ENCODE assay signal across 21 cellular contexts in genomic region chr5:106508894-106509293, GRCh38.
A peak's percentile ranks its signal among the peaks of the same experiment; 100 is the strongest.
DNase-seq lines count a peak whose midpoint lies in the region; ATAC-seq and TF ChIP-seq lines count a peak whose summit lies in the region.
"Had no signal": no experiment of that assay in that cellular context is flagged by ENCODE, and none has a peak within 500 bp of the region (broad histone marks: within the 10 kb centered on the region; RNA-seq: fewer than 3 reads in every experiment).

No MANE protein-coding gene starts in this region.

- no peaks in the 10 kb centered on the region for H3K27me3 Mint-ChIP-seq in stimulated activated naive CD8-positive, alpha-beta T cell treated with anti-CD3 and anti-CD28 coated beads, Interleukin-15, amount 100 ng/mL, for 72 hours
- H3K27me3 Mint-ChIP-seq: CD4-positive, alpha-beta T cell; CD8-positive, alpha-beta memory T cell had no signal

- DNase-seq in Right ventricle myocardium inferior (ENCODE audit: missing footprints) (no peak), right atrium auricular region (ENCODE audit: low spot score) (no peak), heart left ventricle (peak in 2 of 5 donors; percentile 24), left ventricle myocardium superior (no peak), NCI-H1105 (lab: John Stamatoyannopoulos, UW) (no peak)
- no peak for DNase-seq in stimulated activated naive CD8-positive, alpha-beta T cell treated with anti-CD3 and anti-CD28 coated beads, Interleukin-15, amount 100 ng/mL, for 72 hours
- DNase-seq: 8988T; ACHN; AML-193; BE2C; CD4-positive, alpha-beta T cell; CD8-positive, alpha-beta memory T cell; DMS53; DMS79 treated with DMSO at 0.1 percent for 48 hours; GF-D8; GOT3; HFFc6 had no signal

- no peak overlapping the region for H3K4me3 Mint-ChIP-seq in stimulated activated naive CD8-positive, alpha-beta T cell treated with anti-CD3 and anti-CD28 coated beads, Interleukin-15, amount 100 ng/mL, for 72 hours
- H3K4me3 Mint-ChIP-seq: CD14-positive monocyte; CD4-positive, alpha-beta T cell; CD8-positive, alpha-beta memory T cell; HFFc6 had no signal

- no peak overlapping the region for H3K4me3 ChIP-seq in right atrium auricular region
- H3K4me3 ChIP-seq in heart left ventricle, result no peak overlapping the region
- H3K4me3 ChIP-seq: A549; BLaER1 treated with 17β-estradiol and CSF1 and Interleukin-3, amounts not matched to agents 10 nM and 100 nM; HAP-1 had no signal

- intact Hi-C loops in Right ventricle myocardium inferior (cut with DNase I) (no loop called here), heart left ventricle (cut with DNase I) (no loop called here), left ventricle myocardium superior (cut with micrococcal nuclease) (no loop called here)

- H3K4me1 Mint-ChIP-seq in stimulated activated naive CD8-positive, alpha-beta T cell treated with anti-CD3 and anti-CD28 coated beads, Interleukin-15, amount 100 ng/mL, for 72 hours, result no peaks in the 10 kb centered on the region
- H3K4me1 Mint-ChIP-seq: CD14-positive monocyte; CD8-positive, alpha-beta memory T cell had no signal

- ATAC-seq in Right ventricle myocardium inferior, result peak; percentile 72
- ATAC-seq in heart left ventricle, result peak; percentile 95 to 97 (median 96)
- peak; percentile 99 for ATAC-seq in left ventricle myocardium superior
- no peak for ATAC-seq in stimulated activated naive CD8-positive, alpha-beta T cell treated with anti-CD3 and anti-CD28 coated beads, Interleukin-15, amount 100 ng/mL, for 72 hours
- ATAC-seq: A549 had no signal

- TF ChIP-seq POLR2A in heart left ventricle (IDR thresholded peaks at IDR 0.05), result no peak

- no peak overlapping the region for H3K27ac Mint-ChIP-seq in stimulated activated naive CD8-positive, alpha-beta T cell treated with anti-CD3 and anti-CD28 coated beads, Interleukin-15, amount 100 ng/mL, for 72 hours
- H3K27ac Mint-ChIP-seq: CD14-positive monocyte; CD4-positive, alpha-beta T cell; CD8-positive, alpha-beta memory T cell; HFFc6 had no signal

- no peaks in the 10 kb centered on the region for H3K4me1 ChIP-seq in right atrium auricular region
- H3K4me1 ChIP-seq in heart left ventricle, result peaks cover 0 to 5% (median 0%) of the 10 kb centered on the region in 12 donors
- H3K4me1 ChIP-seq: A549; BE2C; BLaER1 treated with 17β-estradiol and CSF1 and Interleukin-3, amounts not matched to agents 10 nM and 100 nM; HAP-1 had no signal

- 41 to 56% (median 47%) methylated on average over 4 of the region's 4 CpGs for WGBS in heart left ventricle, 4 donors

- H3K36me3 ChIP-seq in right atrium auricular region, result no peaks in the 10 kb centered on the region
- no peaks in the 10 kb centered on the region for H3K36me3 ChIP-seq in heart left ventricle
- H3K36me3 ChIP-seq: BE2C; BLaER1 treated with 17β-estradiol and CSF1 and Interleukin-3, amounts not matched to agents 10 nM and 100 nM; HAP-1 had no signal

- TF ChIP-seq CTCF in right atrium auricular region (IDR thresholded peaks at IDR 0.05) (no peak), heart left ventricle (IDR thresholded peaks at IDR 0.05) (no peak)

- peaks cover 0 to 15% of the 10 kb centered on the region in 2 donors for H3K9me3 Mint-ChIP-seq in stimulated activated naive CD8-positive, alpha-beta T cell treated with anti-CD3 and anti-CD28 coated beads, Interleukin-15, amount 100 ng/mL, for 72 hours

- H3K9me3 ChIP-seq in right atrium auricular region (no peaks in the 10 kb centered on the region), heart left ventricle (peaks cover 0 to 4% (median 0%) of the 10 kb centered on the region in 12 donors)
- H3K9me3 ChIP-seq: A549, BE2C, HAP-1 had no signal

- H3K27ac ChIP-seq in right atrium auricular region (peak overlapping the region in 1 of 2 donors; percentile 44), heart left ventricle (peak overlapping the region in 9 of 12 donors; percentile 8 to 71 (median 50))
- H3K27ac ChIP-seq: A549; BLaER1 treated with 17β-estradiol and CSF1 and Interleukin-3, amounts not matched to agents 10 nM and 100 nM had no signal

- no peaks in the 10 kb centered on the region for H3K27me3 ChIP-seq in right atrium auricular region
- H3K27me3 ChIP-seq in heart left ventricle, result no peaks in the 10 kb centered on the region
- H3K27me3 ChIP-seq: BE2C; BLaER1 treated with 17β-estradiol and CSF1 and Interleukin-3, amounts not matched to agents 10 nM and 100 nM had no signal
